Comparison of ENCODE assay signal across 1 cellular context in genomic region chr17:33947762-33948161, GRCh38.
TF ChIP-seq lines count a peak whose summit lies in the region.

No MANE protein-coding gene starts in this region.

TF ChIP-seq in K562, 482 proteins besides CTCF, POLR2A, EP300 and RAD21 (continued from another document):
- TF ChIP-seq, protein P1, sequence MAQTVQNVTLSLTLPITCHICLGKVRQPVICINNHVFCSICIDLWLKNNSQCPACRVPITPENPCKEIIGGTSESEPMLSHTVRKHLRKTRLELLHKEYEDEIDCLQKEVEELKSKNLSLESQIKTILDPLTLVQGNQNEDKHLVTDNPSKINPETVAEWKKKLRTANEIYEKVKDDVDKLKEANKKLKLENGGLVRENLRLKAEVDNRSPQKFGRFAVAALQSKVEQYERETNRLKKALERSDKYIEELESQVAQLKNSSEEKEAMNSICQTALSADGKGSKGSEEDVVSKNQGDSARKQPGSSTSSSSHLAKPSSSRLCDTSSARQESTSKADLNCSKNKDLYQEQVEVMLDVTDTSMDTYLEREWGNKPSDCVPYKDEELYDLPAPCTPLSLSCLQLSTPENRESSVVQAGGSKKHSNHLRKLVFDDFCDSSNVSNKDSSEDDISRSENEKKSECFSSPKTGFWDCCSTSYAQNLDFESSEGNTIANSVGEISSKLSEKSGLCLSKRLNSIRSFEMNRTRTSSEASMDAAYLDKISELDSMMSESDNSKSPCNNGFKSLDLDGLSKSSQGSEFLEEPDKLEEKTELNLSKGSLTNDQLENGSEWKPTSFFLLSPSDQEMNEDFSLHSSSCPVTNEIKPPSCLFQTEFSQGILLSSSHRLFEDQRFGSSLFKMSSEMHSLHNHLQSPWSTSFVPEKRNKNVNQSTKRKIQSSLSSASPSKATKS (CRISPR knock-in tag; IDR thresholded peaks at IDR 0.05), result no peak
- TF ChIP-seq ZNF282 (CRISPR knock-in tag; IDR thresholded peaks at IDR 0.05), result no peak
- TF ChIP-seq, protein P2, sequence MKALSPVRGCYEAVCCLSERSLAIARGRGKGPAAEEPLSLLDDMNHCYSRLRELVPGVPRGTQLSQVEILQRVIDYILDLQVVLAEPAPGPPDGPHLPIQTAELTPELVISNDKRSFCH (CRISPR knock-in tag; IDR thresholded peaks at IDR 0.05), result no peak
- TF ChIP-seq, protein P2 (tag; IDR thresholded peaks at IDR 0.05), result no peak
- no peak for TF ChIP-seq ZNF146 (CRISPR knock-in tag; IDR thresholded peaks at IDR 0.05; ENCODE audit: unreplicated experiment)
- TF ChIP-seq, protein P3, sequence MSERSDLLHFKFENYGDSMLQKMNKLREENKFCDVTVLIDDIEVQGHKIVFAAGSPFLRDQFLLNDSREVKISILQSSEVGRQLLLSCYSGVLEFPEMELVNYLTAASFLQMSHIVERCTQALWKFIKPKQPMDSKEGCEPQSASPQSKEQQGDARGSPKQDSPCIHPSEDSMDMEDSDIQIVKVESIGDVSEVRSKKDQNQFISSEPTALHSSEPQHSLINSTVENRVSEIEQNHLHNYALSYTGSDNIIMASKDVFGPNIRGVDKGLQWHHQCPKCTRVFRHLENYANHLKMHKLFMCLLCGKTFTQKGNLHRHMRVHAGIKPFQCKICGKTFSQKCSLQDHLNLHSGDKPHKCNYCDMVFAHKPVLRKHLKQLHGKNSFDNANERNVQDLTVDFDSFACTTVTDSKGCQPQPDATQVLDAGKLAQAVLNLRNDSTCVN (CRISPR knock-in tag; IDR thresholded peaks at IDR 0.05), result no peak
- no peak for TF ChIP-seq ZNF699 (CRISPR knock-in tag; IDR thresholded peaks at IDR 0.05; ENCODE audit: insufficient replicate concordance)
- TF ChIP-seq NRF1 (conservative IDR thresholded peaks at IDR 0.05 in 1 of 2, IDR thresholded peaks at IDR 0.05 in 1 of 2), result no peak
- TF ChIP-seq ZFP1 (CRISPR knock-in tag; IDR thresholded peaks at IDR 0.05), result no peak
